19 cellular contexts compared by ENCODE assay signal in genomic region chr18:12305211-12305610, GRCh38. TPM values are rescaled to one million over a fixed set of nuclear protein-coding genes. Genes with fewer than 3 reads are reported as not detected.
A peak's percentile ranks its signal among the peaks of the same experiment; 100 is the strongest.
DNase-seq lines count a peak whose midpoint lies in the region; ATAC-seq, FAIRE-seq and TF ChIP-seq lines count a peak whose summit lies in the region.
"Had no signal": no experiment of that assay in that cellular context is flagged by ENCODE, and none has a peak within 500 bp of the region (broad histone marks: within the 10 kb centered on the region; RNA-seq: fewer than 3 reads in every experiment).

No MANE protein-coding gene starts in this region.

- no peak overlapping the region; the same call in 1 of the 2 replicates for H3K4me3 ChIP-seq in PC-3 (ENCODE audit: low read length)
- no peak overlapping the region for H3K4me3 ChIP-seq in keratinocyte (ENCODE audit: control insufficient read depth in 2 of 3, extremely low read depth in 1 of 3, insufficient read depth in 2 of 3, low read depth in 1 of 3, low read length in 3 of 3)
- H3K4me3 ChIP-seq in spleen, result no peak overlapping the region
- H3K4me3 ChIP-seq: MG63 had no signal

- H3K9me1 ChIP-seq in keratinocyte (ENCODE audit: control insufficient read depth, extremely low read depth, insufficient read depth, low read length), result no peaks in the 10 kb centered on the region

- no peak overlapping the region for H3K27ac Mint-ChIP-seq in mesothelial cell of epicardium

- DNase-seq in PC-3 (no peak), keratinocyte (ENCODE audit: low read depth, low spot score) (no peak), spleen (peak; percentile 56), globus pallidus (ENCODE audit: low spot score) (no peak), mesothelial cell of epicardium (ENCODE audit: low spot score in 2 of 2, unreplicated experiment in 2 of 2) (no peak)
- DNase-seq: ACHN; Karpas-422; NCI-H1436 treated with DMSO at 0.1 percent for 48 hours; NCI-H748 treated with DMSO at 0.1 percent for 48 hours; NK-92 treated with Interleukin-12 subunit alpha and Interleukin-12 subunit beta, amount 100 ng/mL, for 24 hours had no signal

- no peaks in the 10 kb centered on the region for H3F3A ChIP-seq in PC-3 (ENCODE audit: low read length, unreplicated experiment)

- TF ChIP-seq CTCF in PC-3 (conservative IDR thresholded peaks at IDR 0.05; ENCODE audit: low read depth, low read length) (no peak), VCaP (conservative IDR thresholded peaks at IDR 0.05) (no peak), keratinocyte (optimal IDR thresholded peaks at IDR 0.05 in 1 of 3, IDR thresholded peaks at IDR 0.05 in 1 of 3, conservative IDR thresholded peaks at IDR 0.05 in 1 of 3; ENCODE audit: extremely low read depth in 1 of 3, insufficient read depth in 2 of 3, low read length in 3 of 3) (no peak), spleen (IDR thresholded peaks at IDR 0.05 in 8 of 11, conservative IDR thresholded peaks at IDR 0.05 in 3 of 11) (no peak), mesothelial cell of epicardium (IDR thresholded peaks at IDR 0.05; ENCODE audit: unreplicated experiment) (no peak)

- H3K9me3 Mint-ChIP-seq in mesothelial cell of epicardium, result no peaks in the 10 kb centered on the region

- H4K20me1 ChIP-seq in PC-3 (ENCODE audit: low read length) (no peaks in the 10 kb centered on the region), keratinocyte (ENCODE audit: control insufficient read depth, extremely low read depth, insufficient read depth, low read length) (no peaks in the 10 kb centered on the region)

- H3K27ac ChIP-seq in PC-3 (ENCODE audit: low read length) (no peak overlapping the region), VCaP (peak overlapping the region; percentile 40; the same call in 1 of the 2 replicates), keratinocyte (ENCODE audit: control insufficient read depth, insufficient read depth, low read length) (no peak overlapping the region), spleen (no peak overlapping the region)
- H3K27ac ChIP-seq: C4-2B had no signal

- CTCF ChIA-PET in PC-3 (lab: Charles Lee), result no interaction called here

- no TSS peak for BruUV-seq in PC-3 (replicated peaks; lab: Mats Ljungman, UMichigan)

- dilution Hi-C loops in keratinocyte (cut with MboI; ENCODE audit: extremely low pct_ligation_motif_present, low sequenced_read_pairs), result no loop called here

- no peak for FAIRE-seq in keratinocyte (lab: Jason Lieb, UNC)
- FAIRE-seq: GM12892, GM18507, H54, RCC 7860 had no signal

- H3K4me3 Mint-ChIP-seq in mesothelial cell of epicardium, result no peak overlapping the region

- ATAC-seq in PC-3 (no peak), GM18907 (IDR thresholded peaks at IDR 0.05; ENCODE audit: unreplicated experiment) (no peak)
- ATAC-seq: SK-N-SH treated with all-trans-retinoic acid at 6 μM for 48 hours had no signal

- H2AFZ ChIP-seq in PC-3 (ENCODE audit: low read length), result 0 out of 2 replicates have a peak overlapping the region, but pooled peaks have one; percentile 9
- peak overlapping the region; percentile 3 for H2AFZ ChIP-seq in keratinocyte (ENCODE audit: control insufficient read depth, low read length)

- H3K4me2 ChIP-seq in PC-3 (ENCODE audit: low read length) (peak overlapping the region; percentile 62), keratinocyte (ENCODE audit: control insufficient read depth, extremely low read depth, insufficient read depth, low read depth, low read length) (no peak overlapping the region)

- no peak for TF ChIP-seq POLR2A in spleen (IDR thresholded peaks at IDR 0.05)

- H3K27me3 Mint-ChIP-seq in mesothelial cell of epicardium (ENCODE audit: low read depth), result peaks cover 32% of the 10 kb centered on the region

- H3K9ac ChIP-seq in PC-3 (ENCODE audit: low read length), result no peak overlapping the region
- H3K9ac ChIP-seq in keratinocyte (ENCODE audit: control insufficient read depth, extremely low read depth, insufficient read depth, low read length), result no peak overlapping the region

- intact Hi-C loops in PC-3 (cut with micrococcal nuclease), result no loop called here
- intact Hi-C loops in spleen (cut with DNase I; ENCODE audit: low total_unique reads), result no loop called here

- H3K36me3 ChIP-seq in PC-3 (ENCODE audit: low read depth, low read length) (no peaks in the 10 kb centered on the region), keratinocyte (ENCODE audit: control insufficient read depth in 2 of 2, extremely low read depth in 1 of 2, insufficient read depth in 2 of 2, low read length in 2 of 2) (peaks cover 2 to 8% of the 10 kb centered on the region in 2 experiments), spleen (no peaks in the 10 kb centered on the region)

- H3K27me3 ChIP-seq in PC-3 (ENCODE audit: low read length) (no peaks in the 10 kb centered on the region), keratinocyte (ENCODE audit: control insufficient read depth, extremely low read depth, insufficient read depth, low read length) (no peaks in the 10 kb centered on the region), spleen (replicated peaks in 1 of 7) (peaks cover 0 to 65% (median 7%) of the 10 kb centered on the region in 7 donors)
- H3K27me3 ChIP-seq: MG63 had no signal

- H3K9me3 ChIP-seq in PC-3 (ENCODE audit: low read length), result no peaks in the 10 kb centered on the region
- no peaks in the 10 kb centered on the region for H3K9me3 ChIP-seq in keratinocyte (ENCODE audit: control insufficient read depth, low read depth, low read length)
- H3K9me3 ChIP-seq in spleen, result no peaks in the 10 kb centered on the region
- H3K9me3 ChIP-seq: MG63 had no signal

- POLR2A ChIA-PET in PC-3 (lab: Charles Lee; ENCODE audit: unreplicated experiment), result no interaction called here

- 89 to 95% (median 94%) methylated on average over 12 of the region's 12 CpGs for WGBS in spleen, 5 donors

- H3K4me1 ChIP-seq in PC-3 (ENCODE audit: insufficient read depth, low read length), result peaks cover 22% of the 10 kb centered on the region
- H3K4me1 ChIP-seq in keratinocyte (ENCODE audit: control insufficient read depth, extremely low read depth, insufficient read depth, low read length), result peaks cover 25% of the 10 kb centered on the region
- H3K4me1 ChIP-seq in spleen, result peaks cover 3 to 41% (median 28%) of the 10 kb centered on the region in 6 donors

- peaks cover 27% of the 10 kb centered on the region for H3K4me1 Mint-ChIP-seq in mesothelial cell of epicardium

- H3K79me2 ChIP-seq in PC-3 (ENCODE audit: low read length) (peaks cover 8% of the 10 kb centered on the region; the same call in 1 of the 2 replicates), keratinocyte (ENCODE audit: control insufficient read depth, insufficient read depth, low read length) (peaks cover 15% of the 10 kb centered on the region)

- H3K9me2 ChIP-seq in PC-3 (replicated peaks; ENCODE audit: low read length), result no peaks in the 10 kb centered on the region

- H3K36me3 Mint-ChIP-seq in mesothelial cell of epicardium, result peaks cover 6% of the 10 kb centered on the region

RNA-seq across cellular contexts. Expression of gene TUBB6, which starts 2.8 kb away (rescaled TPM):
- total RNA-seq in PC-3 (2014; rRNA removed), result 191 and 232 TPM in 2 replicates
- polyA plus RNA-seq in keratinocyte, result 479 to 701 TPM (median 598 TPM) in 3 replicates
- polyA plus RNA-seq in keratinocyte (2011; ENCODE audit: low read depth), result 90.6 TPM
- polyA plus RNA-seq in keratinocyte (2011; cell fraction: cytosol; rRNA removed), result 405 and 737 TPM in 2 replicates
- polyA plus RNA-seq in keratinocyte (2011; cell fraction: nucleus; rRNA removed), result 443 and 589 TPM in 2 replicates
- polyA plus RNA-seq in keratinocyte (2012; ENCODE audit: low replicate concordance), result 202 and 788 TPM in 2 replicates
- 445 to 619 TPM (median 547 TPM) in 3 replicates for polyA minus RNA-seq in keratinocyte
- 1,165 TPM for polyA minus RNA-seq in keratinocyte (2011; cell fraction: cytosol; rRNA and poly(A)+ RNA removed)
- 338 and 341 TPM in 2 replicates for polyA minus RNA-seq in keratinocyte (2011; cell fraction: nucleus; rRNA and poly(A)+ RNA removed)
- total RNA-seq in spleen, result 10 to 100 TPM; 29.9 to 65.6 (median 51.4) TPM
- 10 to 100 TPM; 29.0 to 43.4 (median 35.5) TPM for polyA plus RNA-seq in spleen
- total RNA-seq in mesothelial cell of epicardium, result 53.1 to 57.5 TPM (median 55.0 TPM) in 3 replicates

RNA-seq across cellular contexts. Expression of gene CIDEA, which starts 51.0 kb away (rescaled TPM):
- total RNA-seq in PC-3 (2014; rRNA removed), result not detected in 2 replicates
- polyA plus RNA-seq in keratinocyte, result 1.2 to 3.0 TPM (median 1.4 TPM) in 3 replicates
- 2.0 TPM for polyA plus RNA-seq in keratinocyte (2011; ENCODE audit: low read depth)
- polyA plus RNA-seq in keratinocyte (2011; cell fraction: cytosol; rRNA removed), result 0.29 and 0.42 TPM in 2 replicates
- polyA plus RNA-seq in keratinocyte (2011; cell fraction: nucleus; rRNA removed), result 0.55 and 0.76 TPM in 2 replicates
- polyA plus RNA-seq in keratinocyte (2012; ENCODE audit: low replicate concordance), result 2.1 and 4.6 TPM in 2 replicates
- 0.86 to 2.3 TPM (median 0.96 TPM) in 3 replicates for polyA minus RNA-seq in keratinocyte
- not detected for polyA minus RNA-seq in keratinocyte (2011; cell fraction: cytosol; rRNA and poly(A)+ RNA removed)
- not detected in 2 replicates for polyA minus RNA-seq in keratinocyte (2011; cell fraction: nucleus; rRNA and poly(A)+ RNA removed)
- not detected for total RNA-seq in spleen
- polyA plus RNA-seq in spleen, result not detected
- total RNA-seq in mesothelial cell of epicardium, result not detected in 3 replicates
